ENCODE assay signal across 15 cellular contexts in genomic region chr12:101945361-101946232, GRCh38.
DNase-seq lines count a peak whose midpoint lies in the region; ATAC-seq and TF ChIP-seq lines count a peak whose summit lies in the region.
"Had no signal": no experiment of that assay in that cellular context is flagged by ENCODE, and none has a peak within 500 bp of the region (broad histone marks: within the 10 kb centered on the region; RNA-seq: fewer than 3 reads in every experiment).

No MANE protein-coding gene starts in this region.

- DNase-seq in AG20443 (ENCODE audit: low spot score) (peak; percentile 43), MG63 (peak; percentile 5), mucosa of descending colon (peak in 1 of 3 donors; percentile 31), posterior cingulate gyrus (no peak), epidermal melanocyte (ENCODE audit: insufficient read length, low spot score) (no peak), occipital lobe (lab: John Stamatoyannopoulos, UW) (no peak)
- DNase-seq: activated CD4-positive, alpha-beta T cell treated with anti-CD3 and anti-CD28 coated beads for 36 hours; activated T-cell treated with anti-CD3 and anti-CD28 coated beads, Interleukin-2, amount 50 U/mL, for 72 hours; body of pancreas; C1 segment of cervical spinal cord; stimulated activated CD4-positive, alpha-beta T cell treated with anti-CD3 and anti-CD28 coated beads, Interleukin-2, amount 100 ng/mL, for 24 hours; stimulated activated naive CD4-positive, alpha-beta T cell had no signal

- ATAC-seq in mucosa of descending colon = peak; percentile 71
- no peak for ATAC-seq in GM21576 (IDR thresholded peaks at IDR 0.05; ENCODE audit: unreplicated experiment)
- ATAC-seq: activated CD4-positive, alpha-beta T cell treated with anti-CD3 and anti-CD28 coated beads for 36 hours; activated T-cell treated with anti-CD3 and anti-CD28 coated beads, Interleukin-2, amount 50 U/mL, for 72 hours; body of pancreas had no signal

- no peaks in the 10 kb centered on the region for H3K4me1 ChIP-seq in mucosa of descending colon (ENCODE audit: low read depth)
- H3K4me1 ChIP-seq: body of pancreas, parathyroid adenoma had no signal

- intact Hi-C loops in mucosa of descending colon (cut with DNase I, micrococcal nuclease) = no loop called here
- intact Hi-C loops in posterior cingulate gyrus (cut with DNase I) = no loop called here

- H3K27ac ChIP-seq in VCaP = peak overlapping the region; percentile 75
- H3K27ac ChIP-seq: body of pancreas, parathyroid adenoma had no signal

- no peaks in the 10 kb centered on the region for H3K36me3 ChIP-seq in MG63
- no peaks in the 10 kb centered on the region for H3K36me3 ChIP-seq in mucosa of descending colon (ENCODE audit: low read depth)

- H3K4me3 ChIP-seq in MG63 = no peak overlapping the region
- H3K4me3 ChIP-seq in mucosa of descending colon = no peak overlapping the region
- H3K4me3 ChIP-seq: body of pancreas had no signal

- H3K27me3 ChIP-seq in MG63 = no peaks in the 10 kb centered on the region
- H3K27me3 ChIP-seq: body of pancreas had no signal

- no peaks in the 10 kb centered on the region for H3K9me3 ChIP-seq in MG63
- H3K9me3 ChIP-seq in mucosa of descending colon = no peaks in the 10 kb centered on the region
- H3K9me3 ChIP-seq: body of pancreas had no signal

- no peak for TF ChIP-seq CTCF in VCaP (conservative IDR thresholded peaks at IDR 0.05)
- TF ChIP-seq CTCF in mucosa of descending colon (IDR thresholded peaks at IDR 0.05) = no peak

Comparison
In these comparisons a context has a peak if more than half of its experiments do, and no peak if none do; other contexts are left out.
1. DNase-seq: peak in AG20443 (single experiment) and MG63 (single experiment); none in posterior cingulate gyrus (0 of 10), epidermal melanocyte (single experiment) and occipital lobe (single experiment).